10 cellular contexts compared by ENCODE assay signal in the genomic region with DNA sequence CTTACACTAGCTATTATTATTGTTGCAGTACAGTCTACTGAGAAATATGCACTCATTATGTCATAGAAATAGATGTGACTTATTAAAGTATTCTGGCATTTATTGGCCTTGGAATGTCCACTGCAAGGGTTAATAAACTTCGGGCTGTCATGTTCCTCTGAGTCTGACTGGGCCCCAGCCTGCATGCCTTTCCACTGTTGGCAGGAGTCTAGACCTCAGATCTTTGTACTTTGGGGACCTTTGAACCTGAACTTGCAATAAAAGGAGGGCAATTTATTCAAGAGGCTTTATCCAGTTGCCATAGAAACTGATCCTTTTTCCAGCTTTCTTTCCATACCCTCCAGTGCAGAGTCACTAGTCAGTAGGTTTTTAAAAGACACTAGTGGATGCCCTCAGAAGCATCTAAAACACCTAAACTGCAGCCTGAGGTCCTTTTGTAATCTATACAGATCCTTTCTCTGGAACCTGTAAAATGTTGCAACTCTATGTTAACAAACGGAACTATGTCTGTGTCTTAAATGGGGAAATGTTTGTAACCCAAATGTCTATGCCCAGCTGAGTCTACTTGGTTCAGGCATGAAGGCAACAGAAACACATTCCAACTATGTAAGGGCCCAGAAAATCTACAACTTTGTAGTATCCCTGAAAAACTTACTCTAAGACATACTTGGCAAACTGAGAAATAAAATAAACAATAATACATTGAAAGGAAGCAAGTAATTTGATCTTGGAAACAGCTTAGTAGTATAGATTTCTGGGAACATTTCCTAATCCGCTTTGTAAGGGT. TPM values are rescaled to one million over a fixed set of nuclear protein-coding genes. Genes with fewer than 3 reads are reported as not detected.
DNase-seq lines count a peak whose midpoint lies in the region; ATAC-seq and TF ChIP-seq lines count a peak whose summit lies in the region.
"Had no signal": no experiment of that assay in that cellular context is flagged by ENCODE, and none has a peak within 500 bp of the region (broad histone marks: within the 10 kb centered on the region; RNA-seq: fewer than 3 reads in every experiment).

No MANE protein-coding gene starts in this region.

- no peaks in the 10 kb centered on the region for H3K36me3 ChIP-seq in fibroblast of lung (ENCODE audit: control insufficient read depth, insufficient read depth, low read length)
- no peaks in the 10 kb centered on the region for H3K36me3 ChIP-seq in parathyroid adenoma (ENCODE audit: control insufficient read depth, insufficient read depth, low read length)
- H3K36me3 ChIP-seq: gastroesophageal sphincter had no signal

- peaks cover 0 to 5% (median 2%) of the 10 kb centered on the region in 7 donors for H3K9me3 Mint-ChIP-seq in CD14-positive monocyte

- no peak overlapping the region for H3K27ac Mint-ChIP-seq in CD14-positive monocyte

- intact Hi-C loops in CD14-positive monocyte (cut with micrococcal nuclease) = no loop called here

- H3K4me3 ChIP-seq in fibroblast of lung (replicated peaks in 1 of 4; ENCODE audit: control extremely low read depth in 1 of 4, insufficient read depth in 1 of 4, low read depth in 3 of 4, low read length in 4 of 4) (no peak overlapping the region), parathyroid adenoma (ENCODE audit: low read depth, low read length) (no peak overlapping the region)
- H3K4me3 ChIP-seq: gastroesophageal sphincter had no signal

- no peak overlapping the region for H3K4me2 ChIP-seq in fibroblast of lung (ENCODE audit: extremely low read depth, insufficient read depth, low read length)
- H3K4me2 ChIP-seq in parathyroid adenoma (ENCODE audit: low read length) = no peak overlapping the region

- no peaks in the 10 kb centered on the region for H3K36me3 Mint-ChIP-seq in CD14-positive monocyte

- no peaks in the 10 kb centered on the region for H4K20me1 ChIP-seq in fibroblast of lung (ENCODE audit: control insufficient read depth, extremely low read depth, insufficient read depth, low read length)

- no peak overlapping the region for H3K27ac ChIP-seq in fibroblast of lung (ENCODE audit: insufficient read depth, low read length)
- peak overlapping the region; percentile 56 for H3K27ac ChIP-seq in parathyroid adenoma

- no peaks in the 10 kb centered on the region for H3K9me3 ChIP-seq in fibroblast of lung (ENCODE audit: control insufficient read depth, insufficient read depth, low read depth, low read length)
- H3K9me3 ChIP-seq in parathyroid adenoma (ENCODE audit: control insufficient read depth, low read length) = no peaks in the 10 kb centered on the region
- H3K9me3 ChIP-seq: gastroesophageal sphincter had no signal

- TF ChIP-seq CTCF in fibroblast of lung (conservative IDR thresholded peaks at IDR 0.05 in 1 of 2, IDR thresholded peaks at IDR 0.05 in 1 of 2; ENCODE audit: low read depth in 1 of 2, low read length in 2 of 2) (no peak), parathyroid adenoma (IDR thresholded peaks at IDR 0.05) (no peak), CD14-positive monocyte (IDR thresholded peaks at IDR 0.05) (no peak)

- ATAC-seq in stimulated activated naive CD8-positive, alpha-beta T cell treated with anti-CD3 and anti-CD28 coated beads, Interleukin-15, Interleukin-2, amounts not matched to agents 100 U/mL and 50 U/mL, for 24 hours = no peak
- ATAC-seq in HG03135 (IDR thresholded peaks at IDR 0.05; ENCODE audit: unreplicated experiment) = no peak
- ATAC-seq: gastroesophageal sphincter had no signal

- H3K4me1 ChIP-seq in fibroblast of lung (ENCODE audit: control insufficient read depth, extremely low read depth, insufficient read depth, low read length) (no peaks in the 10 kb centered on the region), parathyroid adenoma (peaks cover 6% of the 10 kb centered on the region)

- no peak overlapping the region for H3K4me3 Mint-ChIP-seq in CD14-positive monocyte

- no peak overlapping the region for H3K9ac ChIP-seq in fibroblast of lung (ENCODE audit: insufficient read depth, low read length)
- H3K9ac ChIP-seq in parathyroid adenoma = no peak overlapping the region

- no peak overlapping the region for H2AFZ ChIP-seq in fibroblast of lung (ENCODE audit: low read length)
- H2AFZ ChIP-seq in parathyroid adenoma = peak overlapping the region; percentile 35

- H3K79me2 ChIP-seq in fibroblast of lung (ENCODE audit: control insufficient read depth, insufficient read depth, low read length) = no peaks in the 10 kb centered on the region
- H3K79me2 ChIP-seq in parathyroid adenoma = no peaks in the 10 kb centered on the region

- H3K27me3 ChIP-seq in fibroblast of lung (ENCODE audit: control insufficient read depth, insufficient read depth, low read length) = no peaks in the 10 kb centered on the region
- no peaks in the 10 kb centered on the region for H3K27me3 ChIP-seq in parathyroid adenoma (ENCODE audit: control insufficient read depth, insufficient read depth, low read length)
- H3K27me3 ChIP-seq: gastroesophageal sphincter had no signal

- DNase-seq in GM03348 (ENCODE audit: low spot score) = peak; percentile 10
- DNase-seq in NCI-H82 (lab: John Stamatoyannopoulos, UW) = peak; percentile 34
- peak; percentile 71 to 90 for DNase-seq in fibroblast of lung (ENCODE audit: low read depth in 2 of 2)
- no peak for DNase-seq in stimulated activated naive CD4-positive, alpha-beta T cell (lab: John Stamatoyannopoulos, UW)
- no peak for DNase-seq in stimulated activated naive CD8-positive, alpha-beta T cell treated with anti-CD3 and anti-CD28 coated beads, Interleukin-15, Interleukin-2, amounts not matched to agents 100 U/mL and 50 U/mL, for 24 hours
- DNase-seq in CD14-positive monocyte (ENCODE audit: low spot score) = no peak
- DNase-seq: activated naive CD4-positive, alpha-beta T cell treated with Interleukin-2 at 50 U/mL for 16 hours had no signal

- H3K4me1 Mint-ChIP-seq in CD14-positive monocyte = no peaks in the 10 kb centered on the region

- H3K27me3 Mint-ChIP-seq in CD14-positive monocyte (ENCODE audit: low read depth in 3 of 3) = peaks cover 0 to 6% (median 6%) of the 10 kb centered on the region in 3 donors

RNA-seq across cellular contexts. Expression of a gene that starts 41.6 kb away (rescaled TPM):
- under 0.01 and 0.17 TPM in 2 replicates for total RNA-seq in fibroblast of lung
- polyA plus RNA-seq in fibroblast of lung = 0.07 TPM in 1 of 2 replicates, not detected in the other
- polyA plus RNA-seq in fibroblast of lung (2012) = 0.03 and 0.05 TPM in 2 replicates
- 0.31 TPM in 1 of 2 replicates, not detected in the other for polyA minus RNA-seq in fibroblast of lung (ENCODE audit: low replicate concordance)
- not detected for polyA plus RNA-seq in CD14-positive monocyte

Comparison
In these comparisons a context has a peak if more than half of its experiments do, and no peak if none do; other contexts are left out.
1. DNase-seq: peak in GM03348 (single experiment), NCI-H82 (single experiment) and fibroblast of lung (2 of 2); none in stimulated activated naive CD4-positive, alpha-beta T cell (0 of 6), stimulated activated naive CD8-positive, alpha-beta T cell treated with anti-CD3 and anti-CD28 coated beads, Interleukin-15, Interleukin-2, amounts not matched to agents 100 U/mL and 50 U/mL, for 24 hours (single experiment) and CD14-positive monocyte (single experiment).